11 cellular contexts compared by ENCODE assay signal in the genomic region with DNA sequence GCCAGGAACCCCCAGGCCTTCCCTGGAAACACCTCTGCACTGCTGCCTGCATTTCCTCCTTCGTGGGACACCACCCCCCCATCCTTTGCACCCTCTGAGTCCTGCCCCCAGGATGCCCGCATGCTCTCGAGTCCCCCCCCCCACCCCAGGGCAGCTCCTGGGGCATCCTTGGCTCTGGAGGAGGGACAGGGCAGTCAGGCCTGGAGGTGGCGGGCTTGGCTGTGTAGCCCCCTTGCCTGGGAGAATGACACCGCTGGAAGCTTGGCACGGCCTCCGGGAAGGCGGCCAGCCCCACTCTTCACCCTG.
DNase-seq lines count a peak whose midpoint lies in the region; ATAC-seq, FAIRE-seq and TF ChIP-seq lines count a peak whose summit lies in the region.
"Had no signal": no experiment of that assay in that cellular context is flagged by ENCODE, and none has a peak within 500 bp of the region (broad histone marks: within the 10 kb centered on the region; RNA-seq: fewer than 3 reads in every experiment).

No MANE protein-coding gene starts in this region.

- peak overlapping the region; percentile 19; the same call in 1 of the 2 replicates for H3K18ac ChIP-seq in H1 (ENCODE audit: extremely low read depth, low read length)

- H3K79me1 ChIP-seq in H1 (ENCODE audit: low read depth, low read length), result no peaks in the 10 kb centered on the region

- POLR2A ChIA-PET in H1 (lab: Charles Lee; ENCODE audit: partially characterized antibody), result interaction anchor here (0.7 to 2.3 kb wide), 5 partner anchors 8 to 18 kb away, joined by 3 to 7 read pairs (median 3); no protein-coding TSS in a partner anchor

- no peaks in the 10 kb centered on the region for H3K9me2 ChIP-seq in neural cell (ENCODE audit: insufficient read depth, low read length)

- peaks cover 4% of the 10 kb centered on the region for H3K23me2 ChIP-seq in H1 (ENCODE audit: low read depth, low read length)

- no peak overlapping the region for H2BK20ac ChIP-seq in H1 (ENCODE audit: low read length)

- no peak for TF ChIP-seq EP300 in H1 (IDR thresholded peaks at IDR 0.05; ENCODE audit: borderline replicate concordance in 1 of 2, low read depth in 2 of 2, low read length in 2 of 2)
- TF ChIP-seq EP300 in neural cell (conservative IDR thresholded peaks at IDR 0.05; ENCODE audit: poor library complexity, severe bottlenecking), result no peak

- DNase-seq in DMS79 treated with DMSO at 0.1 percent for 48 hours (lab: John Stamatoyannopoulos, UW), result peak; percentile 29
- no peak for DNase-seq in DMS79 (lab: John Stamatoyannopoulos, UW)
- DNase-seq in H1 (ENCODE audit: low read depth in 1 of 2, low spot score in 2 of 2), result no peak
- DNase-seq in uterus, result no peak
- no peak for DNase-seq in stimulated activated CD4-positive, alpha-beta T cell treated with anti-CD3 and anti-CD28 coated beads, Interleukin-2, amount 100 ng/mL, for 48 hours
- DNase-seq: natural killer cell, NCI-H774 had no signal

- no peak overlapping the region for H3K4me2 ChIP-seq in H1 (ENCODE audit: insufficient read depth in 1 of 2, low read depth in 2 of 2, low read length in 2 of 2)
- H3K4me2 ChIP-seq in neural cell (ENCODE audit: low read length), result no peak overlapping the region

- H3K27me3 ChIP-seq in H1 (replicated peaks in 1 of 4; ENCODE audit: control insufficient read depth in 3 of 4, extremely low read depth in 1 of 4, insufficient read depth in 3 of 4, low read length in 3 of 4) (no peaks in the 10 kb centered on the region), neural cell (ENCODE audit: insufficient read depth, low read depth, low read length) (no peaks in the 10 kb centered on the region), uterus (no peaks in the 10 kb centered on the region)

- H3K9me3 ChIP-seq in H1 (ENCODE audit: insufficient read depth in 2 of 2, low read depth in 1 of 2, low read length in 1 of 2) (no peaks in the 10 kb centered on the region), neural cell (ENCODE audit: low read length) (no peaks in the 10 kb centered on the region), uterus (no peaks in the 10 kb centered on the region)

- CTCF ChIA-PET in H1 (lab: Charles Lee; ENCODE audit: partially characterized antibody), result interaction anchor here (0.7 to 6.6 kb wide), 15 partner anchors 12 to 225 kb away, joined by 3 to 56 read pairs (median 3); no protein-coding TSS in a partner anchor

- no peak overlapping the region for H3K4ac ChIP-seq in H1 (replicated peaks; ENCODE audit: insufficient read length, low read depth, low read length)

- H3K9ac ChIP-seq in H1 (replicated peaks in 1 of 4; ENCODE audit: extremely low read depth in 1 of 4, low read depth in 3 of 4, low read length in 3 of 4), result no peak overlapping the region
- H3K9ac ChIP-seq in neural cell (ENCODE audit: low read length), result peak overlapping the region; percentile 36

- 0 out of 2 replicates have a peak overlapping the region, but pooled peaks have one; percentile 49 for H2AK5ac ChIP-seq in H1 (ENCODE audit: low read depth, low read length)

- no peak overlapping the region for H4K8ac ChIP-seq in H1 (ENCODE audit: extremely low read depth, insufficient read depth, low read length)

- H4K91ac ChIP-seq in H1 (replicated peaks; ENCODE audit: insufficient read length, low read length), result no peak overlapping the region

- H2AFZ ChIP-seq in H1 (ENCODE audit: low read length) (no peak overlapping the region), neural cell (ENCODE audit: low read depth, low read length) (no peak overlapping the region)

- H3F3A ChIP-seq in neural cell (ENCODE audit: insufficient read depth, low read length, poor library complexity, severe bottlenecking), result no peaks in the 10 kb centered on the region

- TF ChIP-seq RAD21 in H1 (IDR thresholded peaks at IDR 0.05 in 1 of 2, conservative IDR thresholded peaks at IDR 0.05 in 1 of 2; ENCODE audit: low read depth in 2 of 2, low read length in 2 of 2), result peak in 1 of 2 experiments; percentile 17; a peak in 1 of 4 replicates
- TF ChIP-seq RAD21 in neural cell (conservative IDR thresholded peaks at IDR 0.05), result no peak

- no peak overlapping the region for H2BK5ac ChIP-seq in H1 (ENCODE audit: low read depth, low read length)

- H2BK15ac ChIP-seq in H1 (ENCODE audit: low read length), result no peak overlapping the region

- H3K4me3 ChIP-seq in H1 (ENCODE audit: extremely low read depth in 1 of 4, insufficient read depth in 2 of 4, low read depth in 3 of 4, low read length in 4 of 4), result no peak overlapping the region
- H3K4me3 ChIP-seq in neural cell (ENCODE audit: low read length), result no peak overlapping the region
- no peak overlapping the region for H3K4me3 ChIP-seq in uterus

- H3K27ac ChIP-seq in H1 (ENCODE audit: low read depth, low read length) (no peak overlapping the region), neural cell (ENCODE audit: low read length) (no peak overlapping the region), uterus (peak overlapping the region; percentile 11 to 56)

- ATAC-seq in HG02885 (IDR thresholded peaks at IDR 0.05; ENCODE audit: poor library complexity, unreplicated experiment) (no peak), HG03280 (IDR thresholded peaks at IDR 0.05; ENCODE audit: unreplicated experiment) (no peak)
- ATAC-seq: natural killer cell had no signal

- H3K4me1 ChIP-seq in H1 (replicated peaks in 1 of 4; ENCODE audit: control insufficient read depth in 3 of 4, insufficient read depth in 4 of 4, low read length in 3 of 4) (peaks cover 0 to 21% (median 14%) of the 10 kb centered on the region in 4 experiments; a peak in 6 of 7 replicates), uterus (peaks cover 7 to 14% of the 10 kb centered on the region in 2 donors)

- no peak overlapping the region for H2BK12ac ChIP-seq in H1 (ENCODE audit: low read depth, low read length)

- 54% methylated on average over 5 of the region's 8 CpGs; no CpG with 5 or more reads in 1 of the 2 experiments for WGBS in H1 (ENCODE audit: extremely low coverage in 1 of 2, insufficient coverage in 1 of 2, insufficient read length in 1 of 2, insufficient replicate concordance in 2 of 2, low coverage in 1 of 2, low lambda C conversion rate in 2 of 2, missing lambda C conversion rate in 1 of 2), 2 experiments

- H3K56ac ChIP-seq in H1 (replicated peaks; ENCODE audit: insufficient read length, low read depth, low read length), result no peak overlapping the region

- H4K20me1 ChIP-seq in H1 (replicated peaks in 1 of 2; ENCODE audit: control insufficient read depth in 1 of 2, insufficient read depth in 2 of 2, low read length in 2 of 2) (no peaks in the 10 kb centered on the region), neural cell (ENCODE audit: insufficient read depth) (no peaks in the 10 kb centered on the region)

- intact Hi-C loops in uterus (cut with DNase I; ENCODE audit: low total_unique reads), result no loop called here

- H3K79me2 ChIP-seq in H1 (ENCODE audit: control insufficient read depth in 1 of 2, insufficient read depth in 2 of 2, low read length in 2 of 2) (no peaks in the 10 kb centered on the region), neural cell (replicated peaks; ENCODE audit: insufficient read depth, low read length) (no peaks in the 10 kb centered on the region)

- no peak overlapping the region for H2BK120ac ChIP-seq in H1 (replicated peaks; ENCODE audit: low read depth, low read length)

- FAIRE-seq in H1 (lab: Jason Lieb, UNC), result no peak
- FAIRE-seq: A204.1 had no signal

- no peak overlapping the region for H4K5ac ChIP-seq in H1 (ENCODE audit: insufficient read length, low read depth, low read length)

- no peak for TF ChIP-seq POLR2A in H1 (IDR thresholded peaks at IDR 0.05; ENCODE audit: control extremely low read depth in 1 of 2, low read depth in 2 of 2, low read length in 2 of 2)
- no peak for TF ChIP-seq POLR2A in uterus (IDR thresholded peaks at IDR 0.05)

- no peak overlapping the region for H3K23ac ChIP-seq in H1 (ENCODE audit: insufficient read length)

- no peaks in the 10 kb centered on the region for H3K36me3 ChIP-seq in H1 (ENCODE audit: control insufficient read depth in 2 of 4, insufficient read depth in 4 of 4, low read length in 3 of 4)
- H3K36me3 ChIP-seq in neural cell (ENCODE audit: insufficient read depth, low read length), result no peaks in the 10 kb centered on the region
- H3K36me3 ChIP-seq in uterus, result no peaks in the 10 kb centered on the region

- TF ChIP-seq CTCF in H1 (IDR thresholded peaks at IDR 0.05; ENCODE audit: control extremely low read depth in 1 of 3, insufficient read depth in 1 of 3, low read depth in 1 of 3, low read length in 3 of 3) (no peak), neural cell (IDR thresholded peaks at IDR 0.05; ENCODE audit: poor library complexity, severe bottlenecking) (no peak), uterus (IDR thresholded peaks at IDR 0.05) (no peak)

- no peak overlapping the region for H3K14ac ChIP-seq in H1 (ENCODE audit: insufficient read length)

TF ChIP-seq in H1, 55 proteins besides CTCF, POLR2A, EP300 and RAD21:
- TF ChIP-seq EZH2 (IDR thresholded peaks at IDR 0.05; ENCODE audit: low read depth, low read length, severe bottlenecking) (no peak), CTBP2 (IDR thresholded peaks at IDR 0.05; ENCODE audit: borderline replicate concordance, insufficient read depth, insufficient read length, low read length) (peak; percentile 14)

TF ChIP-seq in neural cell, 6 proteins besides CTCF, POLR2A, EP300 and RAD21 (continues in another document):
- no peak for TF ChIP-seq EZH2 (IDR thresholded peaks at IDR 0.05; ENCODE audit: borderline replicate concordance, insufficient read depth, low read length, poor library complexity, severe bottlenecking)
- no peak for TF ChIP-seq SMC3 (conservative IDR thresholded peaks at IDR 0.05; ENCODE audit: poor library complexity)

Comparison
In these comparisons a context has a peak if more than half of its experiments do, and no peak if none do; other contexts are left out.
1. H3K27ac ChIP-seq: peak in uterus (2 of 2); none in H1 (single experiment) and neural cell (single experiment).